ENCODE assay signal across 27 cellular contexts in genomic region chr17:81947189-81947588, GRCh38. TPM values are rescaled to one million over a fixed set of nuclear protein-coding genes. Genes with fewer than 3 reads are reported as not detected.
"Had no signal": no experiment of that assay in that cellular context is flagged by ENCODE, and none has a peak within 500 bp of the region (broad histone marks: within the 10 kb centered on the region; RNA-seq: fewer than 3 reads in every experiment).

TSS of gene MYADML2 (minus strand) at chr17:81947233. CDS start at chr17:81941741, 5,492 bp downstream.

- H3K4me1 ChIP-seq: adrenal gland, breast epithelium, Peyer's patch had no signal

- H3K4me3 ChIP-seq: adrenal gland, breast epithelium, Peyer's patch had no signal

- H3K27ac ChIP-seq: adrenal gland, breast epithelium, Peyer's patch, RWPE1 had no signal

- H3K36me3 Mint-ChIP-seq: activated CD4-positive, alpha-beta memory T cell treated with anti-CD3 and anti-CD28 coated beads for 36 hours; activated naive CD8-positive, alpha-beta T cell treated with anti-CD3 and anti-CD28 coated beads, Interleukin-2, amount 10 ng/mL, durations not matched to agents 7 days and 5 days; T-cell had no signal

- H3K9me3 Mint-ChIP-seq: activated CD4-positive, alpha-beta memory T cell treated with anti-CD3 and anti-CD28 coated beads for 36 hours; activated CD4-positive, alpha-beta T cell treated with anti-CD3 and anti-CD28 coated beads, Interleukin-2, amount 10 ng/mL, durations not matched to agents 7 days and 5 days; activated naive CD8-positive, alpha-beta T cell treated with anti-CD3 and anti-CD28 coated beads, Interleukin-2, amount 10 ng/mL, durations not matched to agents 7 days and 5 days; activated T-cell treated with anti-CD3 and anti-CD28 coated beads, Interleukin-2, amount 50 U/mL, for 4 hours; T-cell had no signal

- H3K4me3 Mint-ChIP-seq: activated CD4-positive, alpha-beta memory T cell treated with anti-CD3 and anti-CD28 coated beads for 36 hours; activated CD4-positive, alpha-beta T cell treated with anti-CD3 and anti-CD28 coated beads, Interleukin-2, amount 10 ng/mL, durations not matched to agents 7 days and 5 days; activated naive CD8-positive, alpha-beta T cell treated with anti-CD3 and anti-CD28 coated beads, Interleukin-2, amount 10 ng/mL, durations not matched to agents 7 days and 5 days; activated T-cell treated with anti-CD3 and anti-CD28 coated beads, Interleukin-2, amount 50 U/mL, for 4 hours; T-cell had no signal

- H3K9me3 ChIP-seq: adrenal gland, breast epithelium, Peyer's patch had no signal

- DNase-seq: activated CD4-positive, alpha-beta memory T cell treated with anti-CD3 and anti-CD28 coated beads for 36 hours; activated CD4-positive, alpha-beta T cell treated with anti-CD3 and anti-CD28 coated beads, Interleukin-2, amount 10 ng/mL, durations not matched to agents 7 days and 5 days; activated CD4-positive, CD25-positive, alpha-beta regulatory T cell; activated CD8-positive, alpha-beta memory T cell treated with anti-CD3 and anti-CD28 coated beads for 24 hours; activated effector memory CD4-positive, alpha-beta T cell treated with anti-CD3 and anti-CD28 coated beads, Interleukin-2, amount 50 U/mL, for 16 hours; activated naive CD4-positive, alpha-beta T cell treated with Interleukin-2 at 50 U/mL for 16 hours; activated naive CD8-positive, alpha-beta T cell treated with anti-CD3 and anti-CD28 coated beads, Interleukin-2, amount 10 ng/mL, durations not matched to agents 7 days and 5 days; activated T-cell treated with anti-CD3 and anti-CD28 coated beads, Interleukin-2, amount 50 U/mL, for 4 hours; adrenal gland; anterior cingulate cortex; central memory CD4-positive, alpha-beta T cell; Kasumi-1; KBM-7; NCI-H1048; NCI-H146; NCI-H187 treated with DMSO at 0.1 percent for 48 hours; NCI-H2107; NCI-H510A treated with DMSO at 0.1 percent for 48 hours; NCI-H69; Peyer's patch; SHP77 treated with DMSO at 0.1 percent for 48 hours; T-cell; T-helper 2 cell; T1000 had no signal

- H3K36me3 ChIP-seq: adrenal gland, breast epithelium, Peyer's patch had no signal

- ATAC-seq: activated T-cell treated with anti-CD3 and anti-CD28 coated beads, Interleukin-2, amount 50 U/mL, for 4 hours; T-cell had no signal

- H3K4me1 Mint-ChIP-seq: activated naive CD8-positive, alpha-beta T cell treated with anti-CD3 and anti-CD28 coated beads, Interleukin-2, amount 10 ng/mL, durations not matched to agents 7 days and 5 days had no signal

- H3K27me3 ChIP-seq: adrenal gland, breast epithelium, Peyer's patch had no signal

- H3K27me3 Mint-ChIP-seq: activated CD4-positive, alpha-beta memory T cell treated with anti-CD3 and anti-CD28 coated beads for 36 hours had no signal

- H3K27ac Mint-ChIP-seq: activated CD4-positive, alpha-beta memory T cell treated with anti-CD3 and anti-CD28 coated beads for 36 hours; activated CD4-positive, alpha-beta T cell treated with anti-CD3 and anti-CD28 coated beads, Interleukin-2, amount 10 ng/mL, durations not matched to agents 7 days and 5 days; activated naive CD8-positive, alpha-beta T cell treated with anti-CD3 and anti-CD28 coated beads, Interleukin-2, amount 10 ng/mL, durations not matched to agents 7 days and 5 days had no signal

RNA-seq across cellular contexts. Expression of gene MYADML2, which starts in this region (rescaled TPM):
- total RNA-seq: activated CD4-positive, alpha-beta memory T cell treated with anti-CD3 and anti-CD28 coated beads for 36 hours; activated CD4-positive, alpha-beta T cell treated with anti-CD3 and anti-CD28 coated beads, Interleukin-2, amount 10 ng/mL, durations not matched to agents 7 days and 5 days; activated naive CD8-positive, alpha-beta T cell treated with anti-CD3 and anti-CD28 coated beads, Interleukin-2, amount 10 ng/mL, durations not matched to agents 7 days and 5 days; activated T-cell treated with anti-CD3 and anti-CD28 coated beads, Interleukin-2, amount 50 U/mL, for 4 hours; adrenal gland; breast epithelium; SK-MEL-5; T-cell had no signal
